ENCODE assay signal across 32 cellular contexts in the genomic region with DNA sequence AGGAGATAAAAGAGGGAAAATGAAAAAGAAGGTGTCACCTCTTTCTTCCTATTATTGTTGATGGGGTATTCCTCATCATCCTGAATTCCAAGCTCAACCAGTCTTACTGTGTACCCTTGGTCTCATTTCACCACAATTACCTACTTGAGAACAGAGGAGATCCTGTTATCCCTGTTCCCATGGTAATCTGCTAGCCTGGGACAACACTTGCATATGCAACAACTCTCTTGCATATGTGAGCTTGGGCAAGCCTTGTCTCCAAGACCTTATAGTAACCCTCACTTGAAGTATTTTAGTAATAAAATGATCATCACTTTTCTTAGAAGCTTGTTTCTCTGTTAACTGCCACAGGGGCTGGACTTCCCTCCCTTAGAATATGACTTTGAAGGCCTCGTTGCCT.
"Had no signal": no experiment of that assay in that cellular context is flagged by ENCODE, and none has a peak within 500 bp of the region (broad histone marks: within the 10 kb centered on the region; RNA-seq: fewer than 3 reads in every experiment).

No MANE protein-coding gene starts in this region.

- H3K9ac ChIP-seq: SK-N-SH had no signal

- H3K9me3 ChIP-seq: ascending aorta, breast epithelium, MG63, Peyer's patch, SJSA1, SK-N-SH had no signal

- H3K4me1 Mint-ChIP-seq: activated CD4-positive, alpha-beta T cell treated with anti-CD3 and anti-CD28 coated beads, Interleukin-2, amount 10 ng/mL, durations not matched to agents 7 days and 5 days; activated naive CD4-positive, alpha-beta T cell treated with anti-CD3 and anti-CD28 coated beads, Interleukin-2, amount 50 U/mL, for 24 hours; activated naive CD8-positive, alpha-beta T cell treated with anti-CD3 and anti-CD28 coated beads, Interleukin-2, amount 10 ng/mL, durations not matched to agents 7 days and 5 days had no signal

- H3K27me3 Mint-ChIP-seq: activated CD4-positive, alpha-beta T cell treated with anti-CD3 and anti-CD28 coated beads, Interleukin-2, amount 10 ng/mL, durations not matched to agents 7 days and 5 days; activated naive CD4-positive, alpha-beta T cell treated with anti-CD3 and anti-CD28 coated beads, Interleukin-2, amount 50 U/mL, for 24 hours; activated naive CD8-positive, alpha-beta T cell treated with anti-CD3 and anti-CD28 coated beads, Interleukin-2, amount 10 ng/mL, durations not matched to agents 7 days and 5 days had no signal

- H3K27ac Mint-ChIP-seq: activated CD4-positive, alpha-beta T cell treated with anti-CD3 and anti-CD28 coated beads, Interleukin-2, amount 10 ng/mL, durations not matched to agents 7 days and 5 days; activated CD8-positive, alpha-beta T cell treated with anti-CD3 and anti-CD28 coated beads, Interleukin-2, amount 10 ng/mL, durations not matched to agents 7 days and 5 days; activated naive CD4-positive, alpha-beta T cell treated with anti-CD3 and anti-CD28 coated beads, Interleukin-2, amount 50 U/mL, for 24 hours; activated naive CD8-positive, alpha-beta T cell treated with anti-CD3 and anti-CD28 coated beads, Interleukin-2, amount 10 ng/mL, durations not matched to agents 7 days and 5 days; activated T-cell treated with anti-CD3 and anti-CD28 coated beads, Interleukin-2, amount 50 U/mL, for 24 hours; activated T-helper 2 cell treated with anti-CD3 and anti-CD28 coated beads, Interferon-gamma antibody, Interleukin-2, Interleukin-4, amounts not matched to agents 10 μg/mL and 5 μg/mL and 100 μg/mL, durations not matched to agents 14 hours and 24 hours and 36 hours; T-helper 1 cell treated with Interleukin-12 subunit alpha and Interleukin-12 subunit beta and Interleukin-4 antibody, amounts not matched to agents 30 μg/mL and 1 μg/mL, for 36 hours; T-helper 2 cell treated with Interferon-gamma antibody and Interleukin-4, amounts not matched to agents 5 μg/mL and 100 μg/mL, for 36 hours had no signal

- H3K4me1 ChIP-seq: breast epithelium, Peyer's patch, SJSA1 had no signal

- H3K27me3 ChIP-seq: ascending aorta, MG63, Peyer's patch, SJSA1 had no signal

- H3K4me3 Mint-ChIP-seq: activated CD4-positive, alpha-beta T cell treated with anti-CD3 and anti-CD28 coated beads, Interleukin-2, amount 10 ng/mL, durations not matched to agents 7 days and 5 days; activated CD8-positive, alpha-beta T cell treated with anti-CD3 and anti-CD28 coated beads, Interleukin-2, amount 10 ng/mL, durations not matched to agents 7 days and 5 days; activated naive CD4-positive, alpha-beta T cell treated with anti-CD3 and anti-CD28 coated beads, Interleukin-2, amount 50 U/mL, for 24 hours; activated naive CD8-positive, alpha-beta T cell treated with anti-CD3 and anti-CD28 coated beads, Interleukin-2, amount 10 ng/mL, durations not matched to agents 7 days and 5 days; activated T-cell treated with anti-CD3 and anti-CD28 coated beads, Interleukin-2, amount 50 U/mL, for 24 hours; T-helper 1 cell treated with Interleukin-12 subunit alpha and Interleukin-12 subunit beta and Interleukin-4 antibody, amounts not matched to agents 30 μg/mL and 1 μg/mL, for 36 hours; T-helper 2 cell treated with Interferon-gamma antibody and Interleukin-4, amounts not matched to agents 5 μg/mL and 100 μg/mL, for 36 hours had no signal

- H3K36me3 Mint-ChIP-seq: activated naive CD4-positive, alpha-beta T cell treated with anti-CD3 and anti-CD28 coated beads, Interleukin-2, amount 50 U/mL, for 24 hours; activated naive CD8-positive, alpha-beta T cell treated with anti-CD3 and anti-CD28 coated beads, Interleukin-2, amount 10 ng/mL, durations not matched to agents 7 days and 5 days had no signal

- DNase-seq: activated CD4-positive, alpha-beta T cell treated with anti-CD3 and anti-CD28 coated beads, Interleukin-2, amount 10 ng/mL, durations not matched to agents 7 days and 5 days; activated CD4-positive, alpha-beta T cell treated with anti-CD3 and anti-CD28 coated beads, Interleukin-2, amount 50 U/mL, for 48 hours; activated CD8-positive, alpha-beta T cell treated with anti-CD3 and anti-CD28 coated beads, Interleukin-2, amount 10 ng/mL, durations not matched to agents 7 days and 5 days; activated gamma-delta T cell; activated naive CD4-positive, alpha-beta T cell treated with Interleukin-2 at 50 U/mL for 16 hours; activated naive CD8-positive, alpha-beta T cell treated with anti-CD3 and anti-CD28 coated beads, Interleukin-2, amount 10 ng/mL, durations not matched to agents 7 days and 5 days; activated T-cell treated with anti-CD3 and anti-CD28 coated beads, Interleukin-2, amount 50 U/mL, for 24 hours; amygdala; Kasumi-1; MG63; NCI-H1048; NCI-H1436 treated with DMSO at 0.1 percent for 48 hours; NCI-H1694 treated with DMSO at 0.1 percent for 48 hours; NCI-H2029; NCI-H2107; NCI-H226; NCI-H446 treated with DMSO at 0.1 percent for 48 hours; NCI-H524; NCI-H748 treated with DMSO at 0.1 percent for 48 hours; NK-92 treated with Interleukin-12 subunit alpha and Interleukin-12 subunit beta, amount 100 ng/mL, for 24 hours; PC-3; Peyer's patch; RPMI8226; SHP77 treated with DMSO at 0.1 percent for 48 hours; SK-N-SH had no signal

- H3K9me3 Mint-ChIP-seq: activated CD4-positive, alpha-beta T cell treated with anti-CD3 and anti-CD28 coated beads, Interleukin-2, amount 10 ng/mL, durations not matched to agents 7 days and 5 days; activated naive CD4-positive, alpha-beta T cell treated with anti-CD3 and anti-CD28 coated beads, Interleukin-2, amount 50 U/mL, for 24 hours; activated naive CD8-positive, alpha-beta T cell treated with anti-CD3 and anti-CD28 coated beads, Interleukin-2, amount 10 ng/mL, durations not matched to agents 7 days and 5 days; activated T-cell treated with anti-CD3 and anti-CD28 coated beads, Interleukin-2, amount 50 U/mL, for 24 hours; T-helper 1 cell treated with Interleukin-12 subunit alpha and Interleukin-12 subunit beta and Interleukin-4 antibody, amounts not matched to agents 30 μg/mL and 1 μg/mL, for 36 hours; T-helper 2 cell treated with Interferon-gamma antibody and Interleukin-4, amounts not matched to agents 5 μg/mL and 100 μg/mL, for 36 hours had no signal

- H3K36me3 ChIP-seq: ascending aorta, breast epithelium, MG63, Peyer's patch, SJSA1 had no signal

- ATAC-seq: activated CD8-positive, alpha-beta T cell treated with anti-CD3 and anti-CD28 coated beads, Interleukin-2, amount 10 ng/mL, durations not matched to agents 7 days and 5 days; PC-3 had no signal

- H3K4me3 ChIP-seq: ascending aorta, breast epithelium, MG63, Peyer's patch, SJSA1 had no signal

- H3K27ac ChIP-seq: ascending aorta, breast epithelium, Peyer's patch, SJSA1 had no signal
